37 cellular contexts compared by ENCODE assay signal in the genomic region with DNA sequence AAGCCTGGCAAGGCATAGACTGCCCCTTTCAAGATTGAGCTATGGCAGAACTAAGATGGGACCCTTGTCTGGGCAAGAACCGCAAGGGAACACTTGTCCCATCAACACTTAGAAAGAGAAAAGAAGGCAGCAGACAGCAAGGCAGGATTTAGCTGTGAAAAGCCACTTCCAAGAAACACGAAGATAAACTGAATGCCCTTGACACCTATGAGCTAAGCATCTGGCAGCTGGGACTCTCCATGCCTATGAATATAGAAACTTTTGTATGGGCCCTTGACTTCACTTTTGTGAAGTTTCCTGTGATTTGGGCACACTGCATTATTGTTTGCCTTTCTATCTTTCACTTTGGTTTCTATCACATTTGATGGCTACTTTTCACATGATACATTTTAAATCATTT. TPM values are rescaled to one million over a fixed set of nuclear protein-coding genes. Genes with fewer than 3 reads are reported as not detected.
"Had no signal": no experiment of that assay in that cellular context is flagged by ENCODE, and none has a peak within 500 bp of the region (broad histone marks: within the 10 kb centered on the region; RNA-seq: fewer than 3 reads in every experiment).

No MANE protein-coding gene starts in this region.

- DNase-seq: Karpas-422, Kasumi-1, MG63, MM.1S, MV-4-11, NCI-H1048, NCI-H1092, NCI-H1092 treated with DMSO at 0.1 percent for 48 hours, NCI-H1105, NCI-H1105 treated with DMSO at 0.1 percent for 48 hours, NCI-H1417, NCI-H1417 treated with DMSO at 0.1 percent for 48 hours, NCI-H1436, NCI-H1436 treated with DMSO at 0.1 percent for 48 hours, NCI-H146, NCI-H1694, NCI-H1694 treated with DMSO at 0.1 percent for 48 hours, NCI-H187, NCI-H187 treated with DMSO at 0.1 percent for 48 hours, NCI-H1930, NCI-H2029, NCI-H2029 treated with DMSO at 0.1 percent for 48 hours, NCI-H2081, NCI-H2081 treated with DMSO at 0.1 percent for 48 hours, NCI-H2107, NCI-H2171, NCI-H2171 treated with DMSO at 0.1 percent for 48 hours, NCI-H2227 treated with DMSO at 0.1 percent for 48 hours, NCI-H345, NCI-H446 treated with DMSO at 0.1 percent for 48 hours, NCI-H510A, NCI-H510A treated with DMSO at 0.1 percent for 48 hours, NCI-H524, NCI-H524 treated with DMSO at 0.1 percent for 48 hours had no signal

- H3K9me3 ChIP-seq: MG63 had no signal

- H3K4me3 ChIP-seq: MG63 had no signal

- H3K36me3 ChIP-seq: MG63 had no signal

RNA-seq across cellular contexts. Expression of a gene that starts 24.9 kb away (rescaled TPM):
- total RNA-seq: LHCN-M2, M059J, NCI-H460 had no signal
